In the genomic region with DNA sequence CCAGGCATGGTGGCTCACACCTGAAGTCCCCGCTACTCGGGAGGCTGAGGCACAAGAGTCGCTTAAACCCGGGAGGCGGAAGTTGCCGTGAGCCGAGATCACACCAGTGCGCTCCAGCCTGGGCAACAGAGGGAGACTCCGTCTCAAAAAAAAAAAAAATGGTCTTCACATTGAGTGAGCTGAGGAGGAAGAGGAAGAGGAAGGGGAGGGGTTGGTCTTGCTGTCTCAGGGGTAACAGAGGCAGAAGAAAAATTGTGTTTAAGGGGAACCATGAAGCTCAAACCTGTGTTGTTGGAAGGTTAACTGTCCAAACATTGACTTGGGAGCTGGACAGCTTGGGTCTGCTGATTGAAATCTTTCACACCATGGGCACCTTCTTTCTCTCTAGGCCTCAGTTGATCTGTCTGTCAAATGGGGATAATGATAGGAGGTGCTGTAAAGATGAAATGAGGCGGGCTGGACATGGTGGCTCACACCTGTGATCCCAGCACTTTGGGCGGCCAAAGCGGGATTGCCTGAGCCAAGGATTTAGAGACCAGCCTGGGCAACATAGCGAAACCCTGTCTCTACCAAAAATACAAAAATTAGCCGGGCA, we compare ENCODE assay signal across 13 cellular contexts. TPM values are rescaled to one million over a fixed set of nuclear protein-coding genes. Genes with fewer than 3 reads are reported as not detected.
A peak's percentile ranks its signal among the peaks of the same experiment; 100 is the strongest.
DNase-seq lines count a peak whose midpoint lies in the region; ATAC-seq and TF ChIP-seq lines count a peak whose summit lies in the region.
"Had no signal": no experiment of that assay in that cellular context is flagged by ENCODE, and none has a peak within 500 bp of the region (broad histone marks: within the 10 kb centered on the region; RNA-seq: fewer than 3 reads in every experiment).

No MANE protein-coding gene starts in this region.

- intact Hi-C loops in CD8-positive, alpha-beta T cell (cut with DNase I, micrococcal nuclease): no loop called here

- no peak overlapping the region for H3K9ac ChIP-seq in skeletal muscle tissue (ENCODE audit: low read depth in 1 of 3, low read length in 3 of 3)

- H3K4me3 Mint-ChIP-seq in CD8-positive, alpha-beta T cell: peak overlapping the region; percentile 65
- peak overlapping the region; percentile 66 to 71 for H3K4me3 Mint-ChIP-seq in effector memory CD8-positive, alpha-beta T cell

- H3K27ac Mint-ChIP-seq in CD8-positive, alpha-beta T cell: peak overlapping the region; percentile 90
- peak overlapping the region; percentile 79 to 86 for H3K27ac Mint-ChIP-seq in effector memory CD8-positive, alpha-beta T cell

- no peak for ATAC-seq in CD8-positive, alpha-beta T cell
- ATAC-seq in effector memory CD8-positive, alpha-beta T cell (replicated peaks): peak; percentile 40
- ATAC-seq in esophagus mucosa: no peak
- no peak for ATAC-seq in GM21381 (IDR thresholded peaks at IDR 0.05; ENCODE audit: unreplicated experiment)

- H3K27me3 ChIP-seq in CD8-positive, alpha-beta T cell (ENCODE audit: insufficient read depth, low read length): no peaks in the 10 kb centered on the region
- H3K27me3 ChIP-seq in skeletal muscle tissue (ENCODE audit: control insufficient read depth in 3 of 3, insufficient read depth in 3 of 3, low read length in 3 of 3): no peaks in the 10 kb centered on the region
- H3K27me3 ChIP-seq: testis had no signal

- no peaks in the 10 kb centered on the region for H3K9me3 ChIP-seq in CD8-positive, alpha-beta T cell (ENCODE audit: low read length)
- H3K9me3 ChIP-seq in KOPT-K1 (ENCODE audit: insufficient read depth, low read length, poor library complexity, severe bottlenecking) (no peaks in the 10 kb centered on the region), skeletal muscle tissue (ENCODE audit: control insufficient read depth in 3 of 3, low read length in 3 of 3) (no peaks in the 10 kb centered on the region)
- H3K9me3 ChIP-seq: testis had no signal

- peaks cover 8% of the 10 kb centered on the region for H3K36me3 ChIP-seq in CD8-positive, alpha-beta T cell (ENCODE audit: insufficient read depth, low read length)
- H3K36me3 ChIP-seq in KOPT-K1 (ENCODE audit: insufficient read depth, low read length): no peaks in the 10 kb centered on the region
- H3K36me3 ChIP-seq in skeletal muscle tissue (ENCODE audit: control insufficient read depth in 3 of 3, insufficient read depth in 3 of 3, low read length in 3 of 3): no peaks in the 10 kb centered on the region

- no peak overlapping the region for H3K4me3 ChIP-seq in CD8-positive, alpha-beta T cell (ENCODE audit: low read depth, low read length)
- no peak overlapping the region for H3K4me3 ChIP-seq in skeletal muscle tissue (ENCODE audit: low read length in 3 of 3)
- H3K4me3 ChIP-seq: testis had no signal

- CTCF ChIA-PET in CD8-positive, alpha-beta T cell (lab: Charles Lee): interaction anchor here (0.6 to 2.5 kb wide), 3 partner anchors 18 to 35 kb away, joined by 3 to 23 read pairs (median 3); no protein-coding TSS in a partner anchor

- H3K36me3 Mint-ChIP-seq in CD8-positive, alpha-beta T cell: peaks cover 36% of the 10 kb centered on the region
- H3K36me3 Mint-ChIP-seq in effector memory CD8-positive, alpha-beta T cell (ENCODE audit: insufficient read depth): peaks cover 43% of the 10 kb centered on the region

- H3K9me3 Mint-ChIP-seq in CD8-positive, alpha-beta T cell: no peaks in the 10 kb centered on the region
- H3K9me3 Mint-ChIP-seq in effector memory CD8-positive, alpha-beta T cell: no peaks in the 10 kb centered on the region

- POLR2A ChIA-PET in CD8-positive, alpha-beta T cell (lab: Charles Lee): no interaction called here

- TF ChIP-seq CTCF in CD8-positive, alpha-beta T cell (IDR thresholded peaks at IDR 0.05): no peak

- DNase-seq in CD8-positive, alpha-beta T cell: no peak
- no peak for DNase-seq in effector memory CD8-positive, alpha-beta T cell
- no peak for DNase-seq in dedifferentiated amniotic fluid mesenchymal stem cell (ENCODE audit: extremely low spot score)
- DNase-seq: NCI-H2029 treated with DMSO at 0.1 percent for 48 hours; NCI-H774; RPMI8226; stimulated activated CD4-positive, alpha-beta T cell treated with anti-CD3 and anti-CD28 coated beads, Interleukin-12 subunit alpha, Interleukin-12 subunit beta, amount 100 ng/mL, for 4 hours; T1000; testis had no signal

- peaks cover 43% of the 10 kb centered on the region for H3K4me1 Mint-ChIP-seq in CD8-positive, alpha-beta T cell (ENCODE audit: low read depth)
- peaks cover 23 to 24% of the 10 kb centered on the region in 2 donors for H3K4me1 Mint-ChIP-seq in effector memory CD8-positive, alpha-beta T cell (ENCODE audit: low read depth in 2 of 2)

- H3K4me1 ChIP-seq in CD8-positive, alpha-beta T cell (ENCODE audit: insufficient read depth, low read length): peaks cover 41% of the 10 kb centered on the region
- peaks cover 22 to 32% (median 31%) of the 10 kb centered on the region in 3 donors for H3K4me1 ChIP-seq in skeletal muscle tissue (ENCODE audit: control insufficient read depth in 3 of 3, insufficient read depth in 3 of 3, low read length in 3 of 3)

- H3K27me3 Mint-ChIP-seq in CD8-positive, alpha-beta T cell (ENCODE audit: low read depth): no peaks in the 10 kb centered on the region
- no peaks in the 10 kb centered on the region for H3K27me3 Mint-ChIP-seq in effector memory CD8-positive, alpha-beta T cell

- H3K27ac ChIP-seq in CD8-positive, alpha-beta T cell (ENCODE audit: low read depth, low read length): no peak overlapping the region
- H3K27ac ChIP-seq in KOPT-K1 (ENCODE audit: low read depth, low read length, poor library complexity, severe bottlenecking) (peak overlapping the region; percentile 7), skeletal muscle tissue (ENCODE audit: low read depth, low read length) (peak overlapping the region; percentile 40)

RNA-seq across cellular contexts. Expression of gene SLC44A2, which starts 9.8 kb away (rescaled TPM):
- 100 to 1,000 TPM; 175 to 181 TPM for total RNA-seq in CD8-positive, alpha-beta T cell
- 41.2 TPM for total RNA-seq in skeletal muscle tissue
- total RNA-seq in esophagus mucosa: 109 TPM

RNA-seq across cellular contexts. Expression of gene AP1M2, which starts 28.4 kb away (rescaled TPM):
- not detected for total RNA-seq in CD8-positive, alpha-beta T cell
- total RNA-seq in skeletal muscle tissue: 3.1 TPM
- total RNA-seq in esophagus mucosa: 61.5 TPM

RNA-seq across cellular contexts. Expression of gene ILF3, which starts 38.6 kb away (rescaled TPM):
- 100 to 1,000 TPM; 604 to 613 TPM for total RNA-seq in CD8-positive, alpha-beta T cell
- 69.4 TPM for total RNA-seq in skeletal muscle tissue
- total RNA-seq in esophagus mucosa: 160 TPM

RNA-seq across cellular contexts. Expression of gene CDKN2D, which starts 46.7 kb away (rescaled TPM):
- 10 to 100 TPM; 58.5 to 61.3 TPM for total RNA-seq in CD8-positive, alpha-beta T cell
- total RNA-seq in skeletal muscle tissue: 16.7 TPM
- 8.4 TPM for total RNA-seq in esophagus mucosa

RNA-seq across cellular contexts. Expression of gene KRI1, which starts 49.7 kb away (rescaled TPM):
- total RNA-seq in CD8-positive, alpha-beta T cell: 10 to 100 TPM; 29.8 to 33.9 TPM
- total RNA-seq in skeletal muscle tissue (5.2 TPM), esophagus mucosa (22.5 TPM)

Comparison
In these comparisons a context has a peak if more than half of its experiments do, and no peak if none do; other contexts are left out.
1. RNA of gene AP1M2, which starts 28.4 kb away (total RNA-seq): 61.5 TPM in esophagus mucosa (single experiment); 3.1 TPM in skeletal muscle tissue (single experiment) and not detected in CD8-positive, alpha-beta T cell; every median in the first group is over 10 times any median in the second.